Comparison of ENCODE assay signal across 17 cellular contexts in the genomic region with DNA sequence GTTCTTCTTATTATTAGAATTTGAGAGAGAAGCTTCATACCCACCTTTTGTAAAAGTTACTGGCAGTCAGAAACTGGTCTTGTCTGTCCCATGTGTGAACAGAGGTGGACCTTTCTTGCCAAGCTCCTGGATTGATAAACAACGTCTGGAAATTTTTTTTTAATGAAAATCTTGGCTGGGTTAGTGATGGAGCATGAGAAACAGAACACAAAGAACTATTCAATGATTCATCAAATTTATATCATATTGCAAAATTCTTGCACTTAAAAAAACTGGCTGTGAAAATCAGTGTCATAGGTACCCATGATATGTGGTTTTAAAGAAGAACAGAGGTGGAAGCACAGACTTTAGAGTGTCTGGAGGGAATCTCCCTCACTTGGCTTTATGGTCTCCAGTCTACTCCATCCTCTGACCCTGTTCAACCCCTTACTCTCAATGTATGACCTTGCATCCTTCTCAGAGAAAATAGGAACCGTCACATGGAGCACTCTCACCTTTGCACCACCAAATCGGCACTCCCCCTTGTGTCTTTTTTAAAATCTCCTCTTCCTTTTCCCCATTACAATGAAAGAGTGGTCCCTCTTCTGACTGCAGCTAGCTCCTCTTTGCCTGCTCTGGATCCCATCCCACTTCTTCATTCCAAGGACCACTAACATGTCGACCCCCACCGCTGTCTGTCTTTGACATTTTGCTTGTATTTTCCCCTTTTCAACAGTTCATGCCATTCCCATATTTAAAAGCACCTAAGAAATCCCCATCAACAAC. TPM values are rescaled to one million over a fixed set of nuclear protein-coding genes. Genes with fewer than 3 reads are reported as not detected.
DNase-seq lines count a peak whose midpoint lies in the region; ATAC-seq and TF ChIP-seq lines count a peak whose summit lies in the region.
"Had no signal": no experiment of that assay in that cellular context is flagged by ENCODE, and none has a peak within 500 bp of the region (broad histone marks: within the 10 kb centered on the region; RNA-seq: fewer than 3 reads in every experiment).

No MANE protein-coding gene starts in this region.

- ATAC-seq in RWPE2 (ENCODE audit: low read depth), result peak; percentile 46; the same call in 2 of the 3 replicates
- ATAC-seq in right lobe of liver, result no peak
- no peak for ATAC-seq in GM21786 (IDR thresholded peaks at IDR 0.05; ENCODE audit: unreplicated experiment)
- ATAC-seq: activated naive CD8-positive, alpha-beta T cell treated with anti-CD3 and anti-CD28 coated beads, Interleukin-2, amount 50 U/mL, for 24 hours; K562; lower lobe of right lung had no signal

- H3K9me3 ChIP-seq in RWPE2 (ENCODE audit: severe bottlenecking) (peaks cover 11% of the 10 kb centered on the region), sigmoid colon (peaks cover 0 to 15% (median 11%) of the 10 kb centered on the region in 4 donors), right lobe of liver (peaks cover 0 to 12% (median 0%) of the 10 kb centered on the region in 4 donors)

- H3K27me3 ChIP-seq in ACC112 (ENCODE audit: insufficient read depth, low read length) (no peaks in the 10 kb centered on the region), RWPE2 (ENCODE audit: insufficient read depth, poor library complexity, severe bottlenecking) (no peaks in the 10 kb centered on the region), sigmoid colon (no peaks in the 10 kb centered on the region), right lobe of liver (no peaks in the 10 kb centered on the region)
- H3K27me3 ChIP-seq: neural progenitor cell had no signal

- TF ChIP-seq CTCF in RWPE2 (IDR thresholded peaks at IDR 0.05; ENCODE audit: poor library complexity, severe bottlenecking) (no peak), fibroblast of the aortic adventitia (IDR thresholded peaks at IDR 0.05; ENCODE audit: insufficient read depth, low read length) (no peak), sigmoid colon (IDR thresholded peaks at IDR 0.05) (no peak), right lobe of liver (IDR thresholded peaks at IDR 0.05) (no peak), glutamatergic neuron (IDR thresholded peaks at IDR 0.05; ENCODE audit: partially characterized antibody, unreplicated experiment) (no peak)

- intact Hi-C loops in sigmoid colon (cut with DNase I) (no loop called here), right lobe of liver (cut with DNase I) (no loop called here)

- no peaks in the 10 kb centered on the region for H3K79me2 ChIP-seq in ACC112 (ENCODE audit: control insufficient read depth, insufficient read depth, low read length, unreplicated experiment)

- H3K27ac ChIP-seq in ACC112 (ENCODE audit: low read depth, low read length) (peak overlapping the region; percentile 100), RWPE2 (ENCODE audit: poor library complexity, severe bottlenecking) (peak overlapping the region; percentile 34), sigmoid colon (peak overlapping the region; percentile 47 to 69 (median 54)), right lobe of liver (no peak overlapping the region)
- H3K27ac ChIP-seq: epithelial cell of prostate, lower lobe of right lung, neural progenitor cell had no signal

- peaks cover 2% of the 10 kb centered on the region for H3K9me3 Mint-ChIP-seq in glutamatergic neuron (ENCODE audit: unreplicated experiment)

- no peaks in the 10 kb centered on the region for H3K4me1 Mint-ChIP-seq in glutamatergic neuron (ENCODE audit: low read depth, unreplicated experiment)

- DNase-seq in RWPE2 (ENCODE audit: low spot score) (no peak), fibroblast of the aortic adventitia (ENCODE audit: low read depth) (peak; percentile 93), sigmoid colon (no peak), right lobe of liver (no peak), glutamatergic neuron (no peak)
- no peak for DNase-seq in stimulated activated CD4-positive, alpha-beta T cell treated with anti-CD3 and anti-CD28 coated beads, Interleukin-12 subunit alpha, Interleukin-12 subunit beta, amount 100 ng/mL, for 4 hours
- DNase-seq: activated CD4-positive, alpha-beta T cell treated with anti-CD3 and anti-CD28 coated beads, Interleukin-2, amount 50 U/mL, for 48 hours; activated naive CD8-positive, alpha-beta T cell treated with anti-CD3 and anti-CD28 coated beads, Interleukin-2, amount 50 U/mL, for 24 hours; lower lobe of right lung; NCI-H1417 treated with DMSO at 0.1 percent for 48 hours; NCI-H226; substantia nigra had no signal

- H3K36me3 ChIP-seq in ACC112 (ENCODE audit: insufficient read depth, low read length) (peaks cover 14% of the 10 kb centered on the region), RWPE2 (ENCODE audit: low read depth) (no peaks in the 10 kb centered on the region), sigmoid colon (no peaks in the 10 kb centered on the region), right lobe of liver (no peaks in the 10 kb centered on the region)
- H3K36me3 ChIP-seq: lower lobe of right lung, neural progenitor cell had no signal

- H3K4me3 Mint-ChIP-seq in glutamatergic neuron (ENCODE audit: unreplicated experiment), result no peak overlapping the region
- H3K4me3 Mint-ChIP-seq: activated naive CD8-positive, alpha-beta T cell treated with anti-CD3 and anti-CD28 coated beads, Interleukin-2, amount 50 U/mL, for 24 hours; neural progenitor cell had no signal

- TF ChIP-seq POLR2A in sigmoid colon (IDR thresholded peaks at IDR 0.05) (no peak), right lobe of liver (IDR thresholded peaks at IDR 0.05) (no peak)

- WGBS in sigmoid colon, 2 donors, result 77 to 79% methylated on average over 5 of the region's 5 CpGs
- WGBS in right lobe of liver (ENCODE audit: insufficient coverage, low coverage, low lambda C conversion rate, missing lambda C conversion rate), result 34% methylated on average over 4 of the region's 5 CpGs

- H3K4me3 ChIP-seq in ACC112 (ENCODE audit: low read depth, low read length) (no peak overlapping the region), RWPE2 (ENCODE audit: severe bottlenecking) (no peak overlapping the region), fibroblast of the aortic adventitia (ENCODE audit: low read depth, low read length) (no peak overlapping the region), sigmoid colon (no peak overlapping the region), right lobe of liver (no peak overlapping the region)
- H3K4me3 ChIP-seq: K562, lower lobe of right lung, neural progenitor cell had no signal

- H2AFZ ChIP-seq in ACC112 (ENCODE audit: low read length, unreplicated experiment), result peak overlapping the region; percentile 25
- H2AFZ ChIP-seq: neural progenitor cell had no signal

- peaks cover 39% of the 10 kb centered on the region for H3K4me1 ChIP-seq in ACC112 (ENCODE audit: control insufficient read depth, insufficient read depth, low read length, unreplicated experiment)
- peaks cover 5% of the 10 kb centered on the region for H3K4me1 ChIP-seq in RWPE2 (ENCODE audit: insufficient read depth, poor library complexity, severe bottlenecking)
- H3K4me1 ChIP-seq in sigmoid colon, result peaks cover 0 to 12% (median 4%) of the 10 kb centered on the region in 4 donors
- H3K4me1 ChIP-seq in right lobe of liver, result no peaks in the 10 kb centered on the region
- H3K4me1 ChIP-seq: lower lobe of right lung, neural progenitor cell had no signal

- no peaks in the 10 kb centered on the region for H3K27me3 Mint-ChIP-seq in glutamatergic neuron (ENCODE audit: unreplicated experiment)

- H3K27ac Mint-ChIP-seq in glutamatergic neuron (ENCODE audit: unreplicated experiment), result no peak overlapping the region
- H3K27ac Mint-ChIP-seq: activated naive CD8-positive, alpha-beta T cell treated with anti-CD3 and anti-CD28 coated beads, Interleukin-2, amount 50 U/mL, for 24 hours; neural progenitor cell had no signal

- H3K36me3 Mint-ChIP-seq in glutamatergic neuron (ENCODE audit: unreplicated experiment), result peaks cover 15% of the 10 kb centered on the region
- H3K36me3 Mint-ChIP-seq: neural progenitor cell had no signal

- TF ChIP-seq EP300 in sigmoid colon (IDR thresholded peaks at IDR 0.05), result no peak

RNA-seq across cellular contexts. Expression of a gene that starts 58.2 kb away (rescaled TPM):
- 31.0 and 123 TPM in 2 replicates for total RNA-seq in fibroblast of the aortic adventitia (ENCODE audit: low replicate concordance)
- total RNA-seq in sigmoid colon, result 10 to 100 TPM; 59.1 to 95.6 (median 82.7) TPM
- polyA plus RNA-seq in sigmoid colon, result 10 to 100 TPM; 24.7 to 34.8 (median 28.9) TPM
- 10 to 100 TPM; 14.3 to 51.5 (median 18.0) TPM for total RNA-seq in right lobe of liver
- total RNA-seq in glutamatergic neuron (ENCODE audit: unreplicated experiment), result 55.8 TPM

Comparison
In these comparisons a context has a peak if more than half of its experiments do, and no peak if none do; other contexts are left out.
1. H3K27ac ChIP-seq: peak in ACC112 (single experiment), RWPE2 (single experiment) and sigmoid colon (4 of 4); none in right lobe of liver (0 of 3).